ENCODE assay signal across 8 cellular contexts in the genomic region with DNA sequence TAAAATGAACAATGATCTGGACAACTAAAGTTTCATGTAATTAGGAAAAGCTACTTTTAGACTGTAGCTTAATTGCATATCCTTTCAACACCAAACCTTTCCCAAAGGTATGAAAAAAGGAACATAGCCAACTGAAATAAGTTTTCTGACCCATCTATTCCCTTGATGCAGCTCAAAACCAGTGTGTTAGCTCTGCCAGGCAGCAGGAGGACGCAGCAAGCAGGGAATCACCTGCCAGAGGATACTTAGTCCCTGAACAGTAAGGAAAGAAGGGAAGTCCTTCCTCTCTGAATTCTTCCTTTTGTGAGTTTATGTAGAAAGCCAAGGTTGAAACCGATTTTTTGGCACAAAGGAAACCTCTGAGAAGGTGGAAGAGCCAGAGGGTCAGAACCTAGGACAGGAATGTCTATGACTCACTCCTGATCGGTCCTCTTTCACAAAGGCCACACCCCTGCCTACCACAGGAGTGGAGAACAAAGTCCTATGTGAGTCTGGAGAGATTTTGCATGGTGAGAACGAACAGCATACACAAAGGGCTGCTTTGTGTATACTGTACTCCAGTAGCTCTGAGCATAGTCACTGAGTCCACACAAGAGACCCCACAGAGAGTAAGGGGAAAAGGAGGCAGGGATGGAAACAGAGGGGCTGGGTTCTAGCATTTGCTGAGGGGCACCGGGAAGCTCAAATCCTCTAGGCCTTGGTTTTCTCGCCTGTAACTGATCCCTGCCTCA.
DNase-seq lines count a peak whose midpoint lies in the region; ATAC-seq, FAIRE-seq and TF ChIP-seq lines count a peak whose summit lies in the region.

No MANE protein-coding gene starts in this region.

- ATAC-seq in mucosa of descending colon (peak; percentile 91), HG03095 (IDR thresholded peaks at IDR 0.05; ENCODE audit: unreplicated experiment) (no peak), GM18873 (IDR thresholded peaks at IDR 0.05; ENCODE audit: low FRiP score, unreplicated experiment) (no peak), HG02870 (IDR thresholded peaks at IDR 0.05; ENCODE audit: unreplicated experiment) (no peak)

- POLR2A ChIA-PET in Caco-2 (lab: Charles Lee), result interaction anchor here (1.0 to 1.1 kb wide), 2 partner anchors 244 to 299 kb away, joined by 3 to 4 read pairs; a partner anchor contains a TSS

- intact Hi-C loops in Caco-2 (cut with micrococcal nuclease; ENCODE audit: unreplicated experiment), result loop anchor here (1.0 kb wide), 1 partner anchor 12 kb away; no protein-coding TSS in a partner anchor
- intact Hi-C loops in mucosa of descending colon (cut with DNase I, micrococcal nuclease), result no loop called here

- TF ChIP-seq CTCF in Caco-2 (IDR thresholded peaks at IDR 0.05; ENCODE audit: insufficient read depth in 1 of 2, low read depth in 1 of 2, low read length in 1 of 2, severe bottlenecking in 1 of 2, unreplicated experiment in 1 of 2) (no peak), bronchial epithelial cell (IDR thresholded peaks at IDR 0.05; ENCODE audit: insufficient read depth, low read length, severe bottlenecking) (no peak), mucosa of descending colon (IDR thresholded peaks at IDR 0.05) (no peak)

- H3K4me3 ChIP-seq in Caco-2 (ENCODE audit: low read depth, low read length) (no peak overlapping the region), MG63 (no peak overlapping the region), bronchial epithelial cell (ENCODE audit: low read depth, low read length) (no peak overlapping the region), mucosa of descending colon (no peak overlapping the region)

- CTCF ChIA-PET in Caco-2 (lab: Charles Lee), result interaction anchor here (0.9 to 2.9 kb wide), 3 partner anchors 14 to 267 kb away, joined by 3 to 14 read pairs (median 5); a partner anchor contains a TSS

- peaks cover 37% of the 10 kb centered on the region for H3K36me3 Mint-ChIP-seq in Caco-2 (ENCODE audit: insufficient read depth, unreplicated experiment)

- FAIRE-seq in bronchial epithelial cell (lab: Jason Lieb, UNC), result peak; percentile 62

- H3K4me1 ChIP-seq in Caco-2 (peaks cover 76% of the 10 kb centered on the region), mucosa of descending colon (ENCODE audit: low read depth) (peaks cover 15% of the 10 kb centered on the region)

- H3K27ac Mint-ChIP-seq in Caco-2 (ENCODE audit: unreplicated experiment), result peak overlapping the region; percentile 94

- H3K9me3 Mint-ChIP-seq in Caco-2 (ENCODE audit: unreplicated experiment), result no peaks in the 10 kb centered on the region

- BruUV-seq in Caco-2 (replicated peaks; lab: Mats Ljungman, UMichigan), result TSS peak; percentile 82

- no peaks in the 10 kb centered on the region for H3K9me3 ChIP-seq in Caco-2
- H3K9me3 ChIP-seq in MG63, result no peaks in the 10 kb centered on the region
- no peaks in the 10 kb centered on the region for H3K9me3 ChIP-seq in mucosa of descending colon

- H3K36me3 ChIP-seq in Caco-2 (ENCODE audit: control insufficient read depth, insufficient read depth, low read length) (no peaks in the 10 kb centered on the region), MG63 (peaks cover 45% of the 10 kb centered on the region), bronchial epithelial cell (ENCODE audit: control insufficient read depth, insufficient read depth, low read length) (peaks cover 9% of the 10 kb centered on the region), mucosa of descending colon (ENCODE audit: low read depth) (no peaks in the 10 kb centered on the region)

- H3K4me1 Mint-ChIP-seq in Caco-2 (ENCODE audit: low read depth, unreplicated experiment), result peaks cover 43% of the 10 kb centered on the region

- no peaks in the 10 kb centered on the region for H3K27me3 Mint-ChIP-seq in Caco-2 (ENCODE audit: insufficient read depth, unreplicated experiment)

- H3K27me3 ChIP-seq in Caco-2 (replicated peaks; ENCODE audit: control insufficient read depth, insufficient read depth, low read length), result no peaks in the 10 kb centered on the region
- no peaks in the 10 kb centered on the region for H3K27me3 ChIP-seq in MG63
- H3K27me3 ChIP-seq in bronchial epithelial cell (ENCODE audit: control insufficient read depth, insufficient read depth, low read length), result no peaks in the 10 kb centered on the region

- DNase-seq in Caco-2 (peak; percentile 80 to 92), MG63 (peak; percentile 70), bronchial epithelial cell (ENCODE audit: low read depth) (peak; percentile 92), mucosa of descending colon (peak in 1 of 3 donors; percentile 76), anterior cingulate cortex (lab: John Stamatoyannopoulos, UW) (no peak)

- H3K4me3 Mint-ChIP-seq in Caco-2 (ENCODE audit: unreplicated experiment), result peak overlapping the region; percentile 62

Comparison
In these comparisons a context has a peak if more than half of its experiments do, and no peak if none do; other contexts are left out.
1. DNase-seq: peak in Caco-2 (2 of 2), MG63 (single experiment) and bronchial epithelial cell (single experiment); none in anterior cingulate cortex (0 of 58).